Comparison of ENCODE assay signal across 14 cellular contexts in the genomic region with DNA sequence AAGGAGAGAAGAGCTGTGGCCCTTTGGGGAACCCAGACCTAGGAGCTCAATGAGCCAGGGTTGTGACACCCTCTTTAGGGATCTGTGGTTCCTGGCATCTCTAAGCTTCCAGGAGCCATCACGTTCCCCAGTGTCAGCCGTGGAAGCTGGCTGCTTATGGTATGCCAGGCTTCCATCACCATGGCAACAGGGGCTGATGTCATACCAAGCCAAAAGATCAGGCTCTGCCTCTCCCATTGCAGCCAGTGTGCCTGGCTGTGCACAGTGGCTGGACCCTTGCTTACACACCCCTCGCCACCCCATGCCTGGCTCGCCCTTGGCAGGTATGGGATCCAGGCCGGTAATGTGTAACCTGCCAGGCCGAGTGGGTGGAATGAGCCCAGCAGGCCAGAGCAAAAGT.
A peak's percentile ranks its signal among the peaks of the same experiment; 100 is the strongest.
DNase-seq lines count a peak whose midpoint lies in the region; ATAC-seq lines count a peak whose summit lies in the region.
"Had no signal": no experiment of that assay in that cellular context is flagged by ENCODE, and none has a peak within 500 bp of the region (broad histone marks: within the 10 kb centered on the region; RNA-seq: fewer than 3 reads in every experiment).

No MANE protein-coding gene starts in this region.

- H3K4me1 ChIP-seq in neuronal stem cell (ENCODE audit: control insufficient read depth in 2 of 2, insufficient read depth in 1 of 2, low read depth in 1 of 2, low read length in 2 of 2), result peaks cover 6 to 8% of the 10 kb centered on the region in 2 donors
- H3K4me1 ChIP-seq: parathyroid adenoma had no signal

- no peak overlapping the region for H3K4ac ChIP-seq in neuronal stem cell (ENCODE audit: low read length)

- peak overlapping the region; percentile 63 for H3K9ac ChIP-seq in neuronal stem cell (ENCODE audit: low read depth, low read length, poor library complexity)
- H3K9ac ChIP-seq: parathyroid adenoma had no signal

- H3K18ac ChIP-seq in neuronal stem cell (ENCODE audit: low read length), result peak overlapping the region; percentile 38

- H2BK12ac ChIP-seq in neuronal stem cell (ENCODE audit: low read length), result no peak overlapping the region

- H3K27me3 ChIP-seq in neuronal stem cell (ENCODE audit: control insufficient read depth in 3 of 3, insufficient read depth in 3 of 3, low read depth in 1 of 3, low read length in 3 of 3), result no peaks in the 10 kb centered on the region

- no peak overlapping the region for H3K27ac ChIP-seq in neuronal stem cell (replicated peaks; ENCODE audit: low read length)
- H3K27ac ChIP-seq: parathyroid adenoma had no signal

- H2AFZ ChIP-seq in neuronal stem cell (ENCODE audit: low read length), result no peak overlapping the region
- H2AFZ ChIP-seq: parathyroid adenoma had no signal

- no peak overlapping the region for H3K4me2 ChIP-seq in neuronal stem cell (ENCODE audit: insufficient read depth, low read length, poor library complexity, severe bottlenecking)

- peak in 2 of 3 experiments; percentile 1 to 26 for DNase-seq in NCI-H1417 (lab: John Stamatoyannopoulos, UW)
- DNase-seq in NCI-H1417 treated with DMSO at 0.1 percent for 48 hours (lab: John Stamatoyannopoulos, UW), result no peak
- DNase-seq in RPMI7951 (ENCODE audit: low read depth), result peak; percentile 29
- DNase-seq in fibroblast of peridontal ligament (ENCODE audit: extremely low read depth), result peak; percentile 51
- peak; percentile 62 for DNase-seq in neuronal stem cell (ENCODE audit: low spot score)
- DNase-seq in HuH-7.5 (ENCODE audit: low spot score), result no peak
- DNase-seq: activated T-cell treated with anti-CD3 and anti-CD28 coated beads, Interleukin-2, amount 50 U/mL, for 1 hour; DND-41; NCI-H187; RPMI8226; stimulated activated CD4-positive, alpha-beta T cell treated with anti-CD3 and anti-CD28 coated beads, Interleukin-4, amount 100 ng/mL, for 4 hours had no signal

- H3K79me1 ChIP-seq in neuronal stem cell (ENCODE audit: low read depth, low read length), result peaks cover 5% of the 10 kb centered on the region

- no peak overlapping the region for H3K14ac ChIP-seq in neuronal stem cell (ENCODE audit: low read length)

- no peaks in the 10 kb centered on the region for H3K36me3 ChIP-seq in neuronal stem cell (replicated peaks in 1 of 2; ENCODE audit: control insufficient read depth in 2 of 2, insufficient read depth in 2 of 2, low read length in 2 of 2)

- H2BK5ac ChIP-seq in neuronal stem cell (ENCODE audit: low read length), result no peak overlapping the region

- WGBS in neuronal stem cell (ENCODE audit: extremely low coverage in 2 of 2, insufficient read length in 2 of 2, insufficient replicate concordance in 1 of 2), 2 donors, result no CpG with 5 or more reads among the region's 6 CpGs

- H2BK120ac ChIP-seq in neuronal stem cell (ENCODE audit: low read depth, low read length), result no peak overlapping the region

- H2BK15ac ChIP-seq in neuronal stem cell (ENCODE audit: low read length), result no peak overlapping the region

- H3K9me3 ChIP-seq in neuronal stem cell (replicated peaks in 1 of 2; ENCODE audit: control insufficient read depth in 2 of 2, insufficient read depth in 1 of 2, low read depth in 1 of 2, low read length in 2 of 2), result no peaks in the 10 kb centered on the region

- no peak overlapping the region for H4K8ac ChIP-seq in neuronal stem cell (ENCODE audit: low read depth, low read length)

- ATAC-seq in HG03097 (IDR thresholded peaks at IDR 0.05; ENCODE audit: low FRiP score, unreplicated experiment) (no peak), GM19455 (IDR thresholded peaks at IDR 0.05; ENCODE audit: unreplicated experiment) (no peak)

- H3K4me3 ChIP-seq in neuronal stem cell (ENCODE audit: low read length in 2 of 2), result no peak overlapping the region

- H3K23ac ChIP-seq in neuronal stem cell (ENCODE audit: low read depth, low read length, poor library complexity), result no peak overlapping the region

- no peak overlapping the region for H2AK5ac ChIP-seq in neuronal stem cell (ENCODE audit: low read depth, low read length)

- H4K91ac ChIP-seq in neuronal stem cell (ENCODE audit: low read depth, low read length, poor library complexity), result no peak overlapping the region

Comparison
In these comparisons a context has a peak if more than half of its experiments do, and no peak if none do; other contexts are left out.
1. DNase-seq: peak in NCI-H1417 (2 of 3), RPMI7951 (single experiment), fibroblast of peridontal ligament (single experiment) and neuronal stem cell (single experiment); none in NCI-H1417 treated with DMSO at 0.1 percent for 48 hours (single experiment) and HuH-7.5 (single experiment).